In genomic region chr2:206086683-206087350, GRCh38 we compare ENCODE assay signal across 8 cellular contexts. TPM values are rescaled to one million over a fixed set of nuclear protein-coding genes. Genes with fewer than 3 reads are reported as not detected.
DNase-seq lines count a peak whose midpoint lies in the region; ATAC-seq and TF ChIP-seq lines count a peak whose summit lies in the region.

No MANE protein-coding gene starts in this region.

- H3K4me1 Mint-ChIP-seq in neural progenitor cell = peaks cover 18% of the 10 kb centered on the region

- H3K4me3 Mint-ChIP-seq in neural progenitor cell = peak overlapping the region; percentile 99

- H3K4me2 ChIP-seq in neural progenitor cell = peak overlapping the region; percentile 89

- peaks cover 0 to 20% (median 0%) of the 10 kb centered on the region in 9 donors for H3K36me3 ChIP-seq in heart right ventricle
- peaks cover 4% of the 10 kb centered on the region for H3K36me3 ChIP-seq in neural progenitor cell

- no peaks in the 10 kb centered on the region for H3K9me3 Mint-ChIP-seq in neural progenitor cell

- H3K27me3 ChIP-seq in heart right ventricle (no peaks in the 10 kb centered on the region), neural progenitor cell (no peaks in the 10 kb centered on the region)

- H3K4me3 ChIP-seq in heart right ventricle = peak overlapping the region; percentile 85 to 97 (median 92)
- peak overlapping the region; percentile 84 for H3K4me3 ChIP-seq in epithelial cell of esophagus (ENCODE audit: low read length)
- peak overlapping the region; percentile 89 for H3K4me3 ChIP-seq in neural progenitor cell

- H3K4me1 ChIP-seq in heart right ventricle (peaks cover 0 to 34% (median 23%) of the 10 kb centered on the region in 9 donors), neural progenitor cell (peaks cover 17% of the 10 kb centered on the region)

- peaks cover 34% of the 10 kb centered on the region for H3F3A ChIP-seq in neural progenitor cell (ENCODE audit: low read depth)

- no peak for DNase-seq in heart right ventricle
- DNase-seq in Right ventricle myocardium superior = no peak
- no peak for DNase-seq in epithelial cell of esophagus (ENCODE audit: low read depth)
- no peak for DNase-seq in neural progenitor cell (ENCODE audit: low spot score)
- no peak for DNase-seq in SKM-1 (lab: John Stamatoyannopoulos, UW; ENCODE audit: unreplicated experiment)

- intact Hi-C loops in heart right ventricle (cut with DNase I) = loop anchor here in 5 of 10 donors (2.0 to 10.0 kb wide), 4 partner anchors 68 to 1605 kb away; partner anchors contain the start of genes EEF1B2 (in 4 of the 5) and NDUFS1 (in 4 of the 5)
- intact Hi-C loops in Right ventricle myocardium superior (cut with DNase I) = no loop called here

- H3K27ac ChIP-seq in heart right ventricle (peak overlapping the region; percentile 96 to 99 (median 98)), neural progenitor cell (peak overlapping the region; percentile 97)

- peaks cover 3% of the 10 kb centered on the region for H3K36me3 Mint-ChIP-seq in neural progenitor cell

- peak overlapping the region; percentile 42 for H3K27ac Mint-ChIP-seq in neural progenitor cell

- H2AFZ ChIP-seq in neural progenitor cell (replicated peaks) = peak overlapping the region; percentile 93

- peaks cover 2% of the 10 kb centered on the region for H3K27me3 Mint-ChIP-seq in neural progenitor cell (ENCODE audit: insufficient read depth, low read depth)

- peak in 1 of 8 donors; percentile 12 for ATAC-seq in heart right ventricle
- no peak for ATAC-seq in Right ventricle myocardium superior (ENCODE audit: poor library complexity)
- peak; percentile 10; the same call in 1 of the 3 replicates for ATAC-seq in SK-N-SH treated with all-trans-retinoic acid at 6 μM for 48 hours
- ATAC-seq in HG03159 (IDR thresholded peaks at IDR 0.05; ENCODE audit: unreplicated experiment) = no peak
- ATAC-seq in HG02870 (IDR thresholded peaks at IDR 0.05; ENCODE audit: unreplicated experiment) = no peak

- 1 to 2% methylated on average over 4 of the region's 4 CpGs for WGBS in heart right ventricle, 2 donors

- peaks cover 5% of the 10 kb centered on the region for H4K20me1 ChIP-seq in neural progenitor cell (ENCODE audit: low read depth)

- no peaks in the 10 kb centered on the region for H3K9me3 ChIP-seq in heart right ventricle
- no peaks in the 10 kb centered on the region for H3K9me3 ChIP-seq in neural progenitor cell (ENCODE audit: low read depth)

- peaks cover 67% of the 10 kb centered on the region for H3K79me2 ChIP-seq in neural progenitor cell (ENCODE audit: low read depth)

- H3K9ac ChIP-seq in neural progenitor cell = peak overlapping the region; percentile 95

- TF ChIP-seq CTCF in heart right ventricle (IDR thresholded peaks at IDR 0.05) (no peak), epithelial cell of esophagus (IDR thresholded peaks at IDR 0.05; ENCODE audit: insufficient read depth, low read depth, low read length, missing control alignments) (no peak), neural progenitor cell (IDR thresholded peaks at IDR 0.05) (no peak)

TF ChIP-seq in SK-N-SH treated with all-trans-retinoic acid at 6 μM for 48 hours, 23 proteins besides CTCF, POLR2A, EP300 and RAD21 (continues in another document):
- TF ChIP-seq SNAI2 (CRISPR knock-in tag; IDR thresholded peaks at IDR 0.05) = no peak
- no peak for TF ChIP-seq ZNF565 (CRISPR knock-in tag; conservative IDR thresholded peaks at IDR 0.05; ENCODE audit: low read depth)
- TF ChIP-seq CSRNP3 (CRISPR knock-in tag; IDR thresholded peaks at IDR 0.05) = no peak
- no peak for TF ChIP-seq CREB5 (CRISPR knock-in tag; IDR thresholded peaks at IDR 0.05; ENCODE audit: low read depth)
- TF ChIP-seq ZNF70 (CRISPR knock-in tag; IDR thresholded peaks at IDR 0.05) = no peak
- TF ChIP-seq BACH2 (CRISPR knock-in tag; IDR thresholded peaks at IDR 0.05; ENCODE audit: borderline replicate concordance) = no peak
- no peak for TF ChIP-seq TCF4 (CRISPR knock-in tag; IDR thresholded peaks at IDR 0.05; ENCODE audit: borderline replicate concordance)
- no peak for TF ChIP-seq ISL1 (CRISPR knock-in tag; IDR thresholded peaks at IDR 0.05)
- TF ChIP-seq CSDC2 (CRISPR knock-in tag; IDR thresholded peaks at IDR 0.05) = no peak
- TF ChIP-seq TSHZ2 (CRISPR knock-in tag; IDR thresholded peaks at IDR 0.05) = no peak
- no peak for TF ChIP-seq ESRRG (CRISPR knock-in tag; IDR thresholded peaks at IDR 0.05)
- no peak for TF ChIP-seq PATZ1 (CRISPR knock-in tag; IDR thresholded peaks at IDR 0.05; ENCODE audit: borderline replicate concordance)
- no peak for TF ChIP-seq TOX (CRISPR knock-in tag; IDR thresholded peaks at IDR 0.05; ENCODE audit: borderline replicate concordance)
- no peak for TF ChIP-seq ZFP30 (CRISPR knock-in tag; IDR thresholded peaks at IDR 0.05)
- no peak for TF ChIP-seq ARNTL (CRISPR knock-in tag; IDR thresholded peaks at IDR 0.05; ENCODE audit: borderline replicate concordance, low read depth)
- no peak for TF ChIP-seq RARB (CRISPR knock-in tag; IDR thresholded peaks at IDR 0.05)
- no peak for TF ChIP-seq ZNF8 (CRISPR knock-in tag; IDR thresholded peaks at IDR 0.05)
- TF ChIP-seq ZC3H10 (CRISPR knock-in tag; IDR thresholded peaks at IDR 0.05) = no peak
- no peak for TF ChIP-seq PPARA (CRISPR knock-in tag; IDR thresholded peaks at IDR 0.05; ENCODE audit: borderline replicate concordance)

RNA-seq across cellular contexts. Expression of gene INO80D, which starts 0.8 kb away (rescaled TPM):
- 10 to 100 TPM; 12.5 to 26.3 (median 16.4) TPM for total RNA-seq in heart right ventricle
- 1 to 10 TPM; 1.1 to 3.7 TPM for polyA plus RNA-seq in heart right ventricle
- 11.8 TPM for total RNA-seq in Right ventricle myocardium superior
- 8.1 and 11.3 TPM in 2 replicates for total RNA-seq in neural progenitor cell (ENCODE audit: low replicate concordance)
